8 cellular contexts compared by ENCODE assay signal in the genomic region with DNA sequence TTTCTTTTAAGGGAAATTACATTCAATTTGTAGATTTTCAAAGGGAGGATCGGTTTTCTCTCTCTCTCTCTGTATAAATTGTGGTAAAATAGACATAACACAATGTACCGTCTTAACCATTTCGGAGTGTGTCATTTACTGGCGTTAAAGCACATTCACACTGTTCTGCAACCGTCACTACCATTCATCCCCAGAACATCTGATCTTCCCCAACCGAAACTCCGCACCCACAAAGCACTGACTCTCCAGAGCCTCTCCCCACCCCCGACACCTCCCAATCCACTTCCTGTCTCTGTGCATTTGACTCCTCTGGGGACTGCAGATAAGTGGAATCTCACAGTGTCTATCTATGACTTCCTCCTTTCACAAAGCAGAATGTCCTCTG. TPM values are rescaled to one million over a fixed set of nuclear protein-coding genes. Genes with fewer than 3 reads are reported as not detected.
DNase-seq lines count a peak whose midpoint lies in the region; ATAC-seq and TF ChIP-seq lines count a peak whose summit lies in the region.

No MANE protein-coding gene starts in this region.

- intact Hi-C loops in colonic mucosa (cut with DNase I), result no loop called here

- H3K9me3 ChIP-seq in colonic mucosa, result no peaks in the 10 kb centered on the region
- no peaks in the 10 kb centered on the region for H3K9me3 ChIP-seq in MM.1S (replicated peaks; ENCODE audit: insufficient read depth, low read length)

- H3K27ac ChIP-seq in colonic mucosa, result peak overlapping the region; percentile 23
- H3K27ac ChIP-seq in MM.1S (ENCODE audit: low read length), result no peak overlapping the region

- TF ChIP-seq CTCF in colonic mucosa (IDR thresholded peaks at IDR 0.05), result no peak
- TF ChIP-seq CTCF in MM.1S (IDR thresholded peaks at IDR 0.05; ENCODE audit: low read length), result no peak

- peaks cover 5% of the 10 kb centered on the region for H3K4me1 ChIP-seq in colonic mucosa
- no peaks in the 10 kb centered on the region for H3K4me1 ChIP-seq in MM.1S (ENCODE audit: low read length)

- H3K9ac ChIP-seq in colonic mucosa (ENCODE audit: low read depth in 2 of 2, low read length in 2 of 2), result peak overlapping the region in 1 of 2 donors; percentile 14
- no peak overlapping the region for H3K9ac ChIP-seq in MM.1S (ENCODE audit: low read length)

- H3K9me2 ChIP-seq in MM.1S (replicated peaks; ENCODE audit: insufficient read depth, low read length), result no peaks in the 10 kb centered on the region

- no peak overlapping the region for H2AFZ ChIP-seq in MM.1S (ENCODE audit: low read length)

- no peaks in the 10 kb centered on the region for H3K79me2 ChIP-seq in MM.1S (ENCODE audit: low read length)

- no peaks in the 10 kb centered on the region for H4K20me1 ChIP-seq in MM.1S (ENCODE audit: insufficient read depth, low read length)

- H3K27me3 ChIP-seq in colonic mucosa, result no peaks in the 10 kb centered on the region
- H3K27me3 ChIP-seq in MM.1S (replicated peaks; ENCODE audit: insufficient read depth, low read length), result no peaks in the 10 kb centered on the region

- no peak overlapping the region for H3K4me3 ChIP-seq in colonic mucosa
- no peak overlapping the region for H3K4me3 ChIP-seq in MM.1S (ENCODE audit: low read length)

- no peak for ATAC-seq in HG03439 (IDR thresholded peaks at IDR 0.05; ENCODE audit: unreplicated experiment)

- peak; percentile 89 for DNase-seq in GDM1 (lab: John Stamatoyannopoulos, UW)
- peak; percentile 89 for DNase-seq in SIG-M5 (lab: John Stamatoyannopoulos, UW)
- DNase-seq in colonic mucosa, result no peak
- DNase-seq in stimulated activated CD4-positive, alpha-beta T cell treated with anti-CD3 and anti-CD28 coated beads, Interleukin-12 subunit alpha, Interleukin-12 subunit beta, amount 100 ng/mL, for 48 hours (ENCODE audit: low read depth in 2 of 3, low spot score in 1 of 3), result peak; percentile 66 to 79 (median 69)
- no peak for DNase-seq in MM.1S
- no peak for DNase-seq in ecto neural progenitor cell (ENCODE audit: low spot score)
- DNase-seq in DMS 273 (lab: John Stamatoyannopoulos, UW; ENCODE audit: unreplicated experiment), result no peak

- H3K4me2 ChIP-seq in MM.1S (ENCODE audit: low read depth, low read length), result no peak overlapping the region

- H3F3A ChIP-seq in MM.1S (ENCODE audit: insufficient read depth, low read length), result no peaks in the 10 kb centered on the region

- H3K36me3 ChIP-seq in colonic mucosa (no peaks in the 10 kb centered on the region), MM.1S (replicated peaks; ENCODE audit: insufficient read depth, low read length) (no peaks in the 10 kb centered on the region)

RNA-seq across cellular contexts. Expression of a gene that starts 15.9 kb away (rescaled TPM):
- 100 to 1,000 TPM; 118 to 141 TPM for total RNA-seq in colonic mucosa

Comparison
In these comparisons a context has a peak if more than half of its experiments do, and no peak if none do; other contexts are left out.
1. DNase-seq: peak in GDM1 (single experiment), SIG-M5 (single experiment) and stimulated activated CD4-positive, alpha-beta T cell treated with anti-CD3 and anti-CD28 coated beads, Interleukin-12 subunit alpha, Interleukin-12 subunit beta, amount 100 ng/mL, for 48 hours (3 of 3); none in colonic mucosa (single experiment), MM.1S (single experiment), ecto neural progenitor cell (single experiment) and DMS 273 (single experiment).